ENCODE assay signal across 24 cellular contexts in genomic region chr20:61661583-61661982, GRCh38.
"Had no signal": no experiment of that assay in that cellular context is flagged by ENCODE, and none has a peak within 500 bp of the region (broad histone marks: within the 10 kb centered on the region; RNA-seq: fewer than 3 reads in every experiment).

No MANE protein-coding gene starts in this region.

- H3K9me3 ChIP-seq: colonic mucosa, esophagus muscularis mucosa, gastroesophageal sphincter, heart left ventricle, lower lobe of right lung, mucosa of descending colon had no signal

- H3K4me2 ChIP-seq: hepatocyte had no signal

- DNase-seq: colonic mucosa; cortex of kidney; dermis blood vessel endothelial cell; dorsolateral prefrontal cortex; effector CD4-positive, alpha-beta T cell; effector memory CD4-positive, alpha-beta T cell; foreskin keratinocyte; heart left ventricle; hypothalamus; immature natural killer cell; islet precursor cell; kidney; kidney glomerular epithelial cell; left lung; lower lobe of right lung; mesenchymal stem cell; mucosa of descending colon; naive B cell had no signal

- H3K27ac Mint-ChIP-seq: immature natural killer cell, mesothelial cell of epicardium had no signal

- H3K79me2 ChIP-seq: hepatocyte had no signal

- ATAC-seq: foreskin keratinocyte, gastroesophageal sphincter, heart left ventricle, left lung, lower lobe of right lung, mucosa of descending colon had no signal

- H3K4me3 ChIP-seq: colonic mucosa, dorsolateral prefrontal cortex, esophagus muscularis mucosa, gastroesophageal sphincter, heart left ventricle, hepatocyte, left lung, lower lobe of right lung, mucosa of descending colon had no signal

- H3K4me1 Mint-ChIP-seq: immature natural killer cell had no signal

- H3K4me1 ChIP-seq: colonic mucosa, esophagus muscularis mucosa, foreskin keratinocyte, gastroesophageal sphincter, left lung, lower lobe of right lung had no signal

- H3K36me3 ChIP-seq: colonic mucosa, esophagus muscularis mucosa, gastroesophageal sphincter, heart left ventricle, left lung, lower lobe of right lung had no signal

- H2AFZ ChIP-seq: hepatocyte had no signal

- H3K36me3 Mint-ChIP-seq: immature natural killer cell, mesothelial cell of epicardium, naive B cell had no signal

- H3K27ac ChIP-seq: colonic mucosa, esophagus muscularis mucosa, foreskin keratinocyte, gastroesophageal sphincter, heart left ventricle, hepatocyte, left lung, lower lobe of right lung had no signal

- H3K27me3 Mint-ChIP-seq: naive B cell had no signal

- FAIRE-seq: endothelial cell of umbilical vein, frontal cortex, kidney had no signal

- H3K9me3 Mint-ChIP-seq: mesothelial cell of epicardium had no signal

- H3K27me3 ChIP-seq: colonic mucosa, dorsolateral prefrontal cortex, hepatocyte had no signal

- H3K4me3 Mint-ChIP-seq: immature natural killer cell, mesothelial cell of epicardium, naive B cell had no signal
